In genomic region chr5:172454355-172455086, GRCh38 we compare ENCODE assay signal across 1 cellular context.
TF ChIP-seq lines count a peak whose summit lies in the region.

Gene SH3PXD2B, minus strand, starts transcription at chr5:172454525. Its CDS starts 173 bp downstream, at chr5:172454352.

TF ChIP-seq in WTC11, 78 proteins besides CTCF, POLR2A, EP300 and RAD21 (continued from another document):
- TF ChIP-seq ZNF532 (CRISPR knock-in tag; IDR thresholded peaks at IDR 0.05; ENCODE audit: borderline replicate concordance), result no peak
- TF ChIP-seq HMGXB4 (CRISPR knock-in tag; IDR thresholded peaks at IDR 0.05), result 0 out of 2 replicates have a peak, but pooled peaks have one; percentile 12
- no peak for TF ChIP-seq FOXP4 (CRISPR knock-in tag; IDR thresholded peaks at IDR 0.05)
- no peak for TF ChIP-seq TP53 (CRISPR knock-in tag; IDR thresholded peaks at IDR 0.05)
- TF ChIP-seq MAX (CRISPR knock-in tag; IDR thresholded peaks at IDR 0.05), result 0 out of 2 replicates have a peak, but pooled peaks have one; percentile 40
- 0 out of 2 replicates have a peak, but pooled peaks have one; percentile 30 for TF ChIP-seq AR (CRISPR knock-in tag; IDR thresholded peaks at IDR 0.05)
- TF ChIP-seq MLX (CRISPR knock-in tag; IDR thresholded peaks at IDR 0.05), result no peak
- peak; percentile 34 for TF ChIP-seq SP1 (CRISPR knock-in tag; conservative IDR thresholded peaks at IDR 0.05)
- TF ChIP-seq GTF2I (CRISPR knock-in tag; conservative IDR thresholded peaks at IDR 0.05), result peak; percentile 95
